17 cellular contexts compared by ENCODE assay signal in genomic region chr4:61630548-61630947, GRCh38.
DNase-seq lines count a peak whose midpoint lies in the region; ATAC-seq lines count a peak whose summit lies in the region.
"Had no signal": no experiment of that assay in that cellular context is flagged by ENCODE, and none has a peak within 500 bp of the region (broad histone marks: within the 10 kb centered on the region; RNA-seq: fewer than 3 reads in every experiment).

No MANE protein-coding gene starts in this region.

- H2AFZ ChIP-seq in mesenchymal stem cell (ENCODE audit: low read depth, low read length): no peak overlapping the region
- H2AFZ ChIP-seq: GM23338 had no signal

- H3K79me1 ChIP-seq in mesenchymal stem cell (replicated peaks; ENCODE audit: low read length, poor library complexity, severe bottlenecking): no peaks in the 10 kb centered on the region

- no peak overlapping the region for H3K4ac ChIP-seq in mesenchymal stem cell (ENCODE audit: low read depth in 1 of 2, low read length in 2 of 2)

- no peak overlapping the region for H3K23ac ChIP-seq in mesenchymal stem cell (ENCODE audit: low read length in 2 of 2)

- H3K9ac ChIP-seq in mesenchymal stem cell (ENCODE audit: low read length): no peak overlapping the region

- no peak overlapping the region for H3K18ac ChIP-seq in mesenchymal stem cell (ENCODE audit: low read depth in 1 of 2, low read length in 2 of 2)

- H3K36me3 ChIP-seq in mesenchymal stem cell (ENCODE audit: control insufficient read depth in 1 of 2, insufficient read depth in 2 of 2, low read depth in 1 of 2, low read length in 2 of 2): no peaks in the 10 kb centered on the region

- no peak overlapping the region for H4K8ac ChIP-seq in mesenchymal stem cell (ENCODE audit: low read length)

- no peak overlapping the region for H3K14ac ChIP-seq in mesenchymal stem cell (ENCODE audit: low read length in 2 of 2)

- H3K27ac ChIP-seq in mesenchymal stem cell (ENCODE audit: low read length, poor library complexity, severe bottlenecking): no peak overlapping the region

- DNase-seq in NCI-H526 (lab: John Stamatoyannopoulos, UW) (peak; percentile 55 to 65), NCI-H69 (lab: John Stamatoyannopoulos, UW) (peak; percentile 57), mesenchymal stem cell (peak; percentile 17)
- DNase-seq in stimulated activated CD4-positive, alpha-beta T cell treated with anti-CD3 and anti-CD28 coated beads, Interleukin-12 subunit alpha, Interleukin-12 subunit beta, amount 100 ng/mL, for 4 hours: no peak
- DNase-seq: C1 segment of cervical spinal cord; Calu3; CD4-positive, alpha-beta memory T cell; COR-L47; DMS79; EL; GDM1; H9 had no signal

- no peak for ATAC-seq in HG03095 (IDR thresholded peaks at IDR 0.05; ENCODE audit: unreplicated experiment)
- no peak for ATAC-seq in HG03045 (IDR thresholded peaks at IDR 0.05; ENCODE audit: unreplicated experiment)
- ATAC-seq: GM12878, GM23338, HCT116 had no signal

- no peak overlapping the region for H3K4me2 ChIP-seq in mesenchymal stem cell (ENCODE audit: low read length, poor library complexity, severe bottlenecking)
- H3K4me2 ChIP-seq: GM23338 had no signal

- no peak overlapping the region for H2BK120ac ChIP-seq in mesenchymal stem cell (ENCODE audit: low read depth, low read length)

- H2BK12ac ChIP-seq in mesenchymal stem cell (ENCODE audit: low read length in 2 of 2): no peak overlapping the region

- no CpG with 5 or more reads among the region's 2 CpGs for WGBS in mesenchymal stem cell

- H4K91ac ChIP-seq in mesenchymal stem cell (ENCODE audit: low read length): no peak overlapping the region

- H2BK5ac ChIP-seq in mesenchymal stem cell (ENCODE audit: low read depth, low read length, poor library complexity, severe bottlenecking): no peak overlapping the region

- no peak overlapping the region for H2BK15ac ChIP-seq in mesenchymal stem cell (ENCODE audit: low read depth, poor library complexity, severe bottlenecking)

- H3K4me3 ChIP-seq in mesenchymal stem cell (ENCODE audit: insufficient read depth in 1 of 2, low read depth in 1 of 2, low read length in 2 of 2): no peak overlapping the region
- H3K4me3 ChIP-seq: GM12878, GM23338 had no signal

- no peaks in the 10 kb centered on the region for H3K27me3 ChIP-seq in mesenchymal stem cell (ENCODE audit: control insufficient read depth in 1 of 2, insufficient read depth in 1 of 2, low read length in 2 of 2)

- no peak overlapping the region for H2AK5ac ChIP-seq in mesenchymal stem cell (ENCODE audit: low read length, severe bottlenecking)

- no peaks in the 10 kb centered on the region for H3K4me1 ChIP-seq in mesenchymal stem cell (ENCODE audit: control insufficient read depth, insufficient read depth, low read depth, low read length)

- H3K9me3 ChIP-seq in mesenchymal stem cell (ENCODE audit: control insufficient read depth, low read length): no peaks in the 10 kb centered on the region
